In genomic region chr5:93601433-93602175, GRCh38 we compare ENCODE assay signal across 10 cellular contexts. TPM values are rescaled to one million over a fixed set of nuclear protein-coding genes. Genes with fewer than 3 reads are reported as not detected.
DNase-seq lines count a peak whose midpoint lies in the region; ATAC-seq and TF ChIP-seq lines count a peak whose summit lies in the region.
"Had no signal": no experiment of that assay in that cellular context is flagged by ENCODE, and none has a peak within 500 bp of the region (broad histone marks: within the 10 kb centered on the region; RNA-seq: fewer than 3 reads in every experiment).

No MANE protein-coding gene starts in this region.

- no peak overlapping the region for H3K4me3 ChIP-seq in breast epithelium
- H3K4me3 ChIP-seq: spleen had no signal

- peaks cover 0 to 91% of the 10 kb centered on the region in 2 donors for H3K27me3 ChIP-seq in breast epithelium

- H3K27ac ChIP-seq in breast epithelium: no peak overlapping the region
- H3K27ac ChIP-seq: spleen had no signal

- no peaks in the 10 kb centered on the region for H3K4me1 ChIP-seq in breast epithelium

- peak; percentile 77 for DNase-seq in NCI-H2227 (lab: John Stamatoyannopoulos, UW; ENCODE audit: unreplicated experiment)
- DNase-seq in NCI-H2227 treated with DMSO at 0.1 percent for 48 hours (lab: John Stamatoyannopoulos, UW): no peak
- peak; percentile 91 for DNase-seq in NCI-H82 (lab: John Stamatoyannopoulos, UW)
- DNase-seq in fibroblast of peridontal ligament (ENCODE audit: extremely low read depth): peak; percentile 65
- DNase-seq in sciatic nerve (ENCODE audit: low spot score): no peak
- DNase-seq in NCI-H345 (lab: John Stamatoyannopoulos, UW): no peak
- no peak for DNase-seq in breast epithelium (ENCODE audit: low spot score in 2 of 2)
- DNase-seq: activated effector memory CD4-positive, alpha-beta T cell treated with anti-CD3 and anti-CD28 coated beads, Interleukin-2, amount 50 U/mL, for 16 hours; spleen had no signal

- ATAC-seq in sciatic nerve: peak; percentile 84
- no peak for ATAC-seq in GM21717 (IDR thresholded peaks at IDR 0.05; ENCODE audit: unreplicated experiment)

- H3K9me3 ChIP-seq in breast epithelium: no peaks in the 10 kb centered on the region

- no peak for TF ChIP-seq CTCF in breast epithelium (IDR thresholded peaks at IDR 0.05)

- H3K36me3 ChIP-seq in breast epithelium: no peaks in the 10 kb centered on the region
- H3K36me3 ChIP-seq: spleen had no signal

- intact Hi-C loops in sciatic nerve (cut with DNase I) (no loop called here), breast epithelium (cut with DNase I; ENCODE audit: low total_unique reads) (no loop called here)

- no peak for TF ChIP-seq POLR2A in breast epithelium (IDR thresholded peaks at IDR 0.05)

RNA-seq across cellular contexts. Expression of gene NR2F1, which starts 18.6 kb away (rescaled TPM):
- total RNA-seq in sciatic nerve: 181 TPM
- total RNA-seq in breast epithelium: 10 to 100 TPM in 2 of 3 donors, 1 to 10 TPM in 1; 4.6 to 63.6 (median 59.1) TPM

RNA-seq across cellular contexts. Expression of gene NR2F1-AS1, which starts 20.6 kb away (rescaled TPM):
- total RNA-seq in sciatic nerve (49.3 TPM), breast epithelium (10 to 100 TPM in 2 of 3 donors, 1 to 10 TPM in 1; 7.0 to 17.4 (median 15.2) TPM)

Comparison
In these comparisons a context has a peak if more than half of its experiments do, and no peak if none do; other contexts are left out.
1. DNase-seq: peak in NCI-H2227 (single experiment), NCI-H82 (single experiment) and fibroblast of peridontal ligament (single experiment); none in NCI-H2227 treated with DMSO at 0.1 percent for 48 hours (single experiment), sciatic nerve (single experiment), NCI-H345 (single experiment) and breast epithelium (0 of 2).